Comparison of ENCODE assay signal across 22 cellular contexts in genomic region chr12:97946701-97947100, GRCh38.
DNase-seq lines count a peak whose midpoint lies in the region; FAIRE-seq and TF ChIP-seq lines count a peak whose summit lies in the region.
"Had no signal": no experiment of that assay in that cellular context is flagged by ENCODE, and none has a peak within 500 bp of the region (broad histone marks: within the 10 kb centered on the region; RNA-seq: fewer than 3 reads in every experiment).

No MANE protein-coding gene starts in this region.

- no peak for TF ChIP-seq CTCF in MM.1S (IDR thresholded peaks at IDR 0.05; ENCODE audit: low read length)
- no peak for TF ChIP-seq CTCF in OCI-LY7 (conservative IDR thresholded peaks at IDR 0.05; ENCODE audit: low read length)
- no peak for TF ChIP-seq CTCF in endodermal cell (conservative IDR thresholded peaks at IDR 0.05)
- no peak for TF ChIP-seq CTCF in chondrocyte (IDR thresholded peaks at IDR 0.05)
- TF ChIP-seq CTCF in right atrium auricular region (IDR thresholded peaks at IDR 0.05) = no peak

- POLR2A ChIA-PET in OCI-LY7 (lab: Charles Lee) = interaction anchor here (1.0 kb wide), 1 partner anchor 12 kb away, joined by 4 read pairs; no protein-coding TSS in a partner anchor

- H3K36me3 ChIP-seq in MM.1S (replicated peaks; ENCODE audit: insufficient read depth, low read length) (no peaks in the 10 kb centered on the region), OCI-LY7 (ENCODE audit: insufficient read depth, low read length) (no peaks in the 10 kb centered on the region), endodermal cell (ENCODE audit: control insufficient read depth, insufficient read depth, low read length) (no peaks in the 10 kb centered on the region), right atrium auricular region (no peaks in the 10 kb centered on the region)
- H3K36me3 ChIP-seq: BLaER1 treated with 17β-estradiol and CSF1 and Interleukin-3, amounts not matched to agents 10 nM and 100 nM had no signal

- no peaks in the 10 kb centered on the region for H3F3A ChIP-seq in MM.1S (ENCODE audit: insufficient read depth, low read length)

- CTCF ChIA-PET in OCI-LY7 (lab: Charles Lee; ENCODE audit: unreplicated experiment) = no interaction called here

- H3K27me3 ChIP-seq in MM.1S (replicated peaks; ENCODE audit: insufficient read depth, low read length) (no peaks in the 10 kb centered on the region), endodermal cell (ENCODE audit: control insufficient read depth, insufficient read depth, low read length, poor library complexity, severe bottlenecking) (no peaks in the 10 kb centered on the region), right atrium auricular region (no peaks in the 10 kb centered on the region)
- H3K27me3 ChIP-seq: BLaER1 treated with 17β-estradiol and CSF1 and Interleukin-3, amounts not matched to agents 10 nM and 100 nM had no signal

- FAIRE-seq in GM12891 (lab: Jason Lieb, UNC) = no peak
- FAIRE-seq: A549, D721Med, G401.6, GM19239 had no signal

- H4K20me1 ChIP-seq in MM.1S (ENCODE audit: insufficient read depth, low read length) (no peaks in the 10 kb centered on the region), OCI-LY7 (ENCODE audit: insufficient read depth, low read length) (no peaks in the 10 kb centered on the region)
- H4K20me1 ChIP-seq: BLaER1 treated with 17β-estradiol and CSF1 and Interleukin-3, amounts not matched to agents 10 nM and 100 nM had no signal

- TF ChIP-seq POLR2A in GM12891 (IDR thresholded peaks at IDR 0.05; ENCODE audit: low read depth, low read length) = no peak

- H3K27ac Mint-ChIP-seq in endodermal cell (no peak overlapping the region), chondrocyte (ENCODE audit: unreplicated experiment) (no peak overlapping the region)
- H3K27ac Mint-ChIP-seq: B cell; CD4-positive, alpha-beta T cell; CD8-positive, alpha-beta T cell had no signal

- peaks cover 13% of the 10 kb centered on the region for H3K36me3 Mint-ChIP-seq in endodermal cell (ENCODE audit: low read depth)
- no peaks in the 10 kb centered on the region for H3K36me3 Mint-ChIP-seq in chondrocyte (ENCODE audit: low read depth)
- H3K36me3 Mint-ChIP-seq: CD8-positive, alpha-beta T cell had no signal

- H3K9me3 ChIP-seq in MM.1S (replicated peaks; ENCODE audit: insufficient read depth, low read length) (no peaks in the 10 kb centered on the region), OCI-LY7 (ENCODE audit: low read length) (no peaks in the 10 kb centered on the region), endodermal cell (ENCODE audit: control insufficient read depth, low read length) (peaks cover 37% of the 10 kb centered on the region), right atrium auricular region (no peaks in the 10 kb centered on the region)

- WGBS in endodermal cell (ENCODE audit: insufficient coverage in 1 of 2, insufficient read length in 1 of 2), 2 experiments = 94% methylated on average over 1 of the region's 1 CpG; no CpG with 5 or more reads in 1 of the 2 experiments

- H2AFZ ChIP-seq in MM.1S (ENCODE audit: low read length) (no peak overlapping the region), OCI-LY7 (ENCODE audit: low read length) (no peak overlapping the region)

- H3K9me2 ChIP-seq in MM.1S (replicated peaks; ENCODE audit: insufficient read depth, low read length) (no peaks in the 10 kb centered on the region; the same call in 1 of the 2 replicates), OCI-LY7 (ENCODE audit: insufficient read depth, low read length) (no peaks in the 10 kb centered on the region)

- intact Hi-C loops in OCI-LY7 (cut with micrococcal nuclease; ENCODE audit: unreplicated experiment) = no loop called here

- H3K4me3 ChIP-seq in MM.1S (ENCODE audit: low read length) (no peak overlapping the region), OCI-LY7 (ENCODE audit: low read depth, low read length, poor library complexity, severe bottlenecking) (no peak overlapping the region), endodermal cell (ENCODE audit: low read length) (peak overlapping the region; percentile 64), right atrium auricular region (no peak overlapping the region)
- H3K4me3 ChIP-seq: A549; BLaER1 treated with 17β-estradiol and CSF1 and Interleukin-3, amounts not matched to agents 10 nM and 100 nM had no signal

- H3K4me3 Mint-ChIP-seq in endodermal cell = no peak overlapping the region
- no peak overlapping the region for H3K4me3 Mint-ChIP-seq in chondrocyte (ENCODE audit: unreplicated experiment)
- H3K4me3 Mint-ChIP-seq: B cell; CD4-positive, alpha-beta T cell; CD8-positive, alpha-beta T cell had no signal

- H3K4me2 ChIP-seq in MM.1S (ENCODE audit: low read depth, low read length) (no peak overlapping the region), OCI-LY7 (ENCODE audit: low read length) (no peak overlapping the region)
- H3K4me2 ChIP-seq: A549; BLaER1 treated with 17β-estradiol and CSF1 and Interleukin-3, amounts not matched to agents 10 nM and 100 nM had no signal

- H3K4me1 ChIP-seq in MM.1S (ENCODE audit: low read length) = 0 out of 2 replicates have a peak, but pooled peaks cover 9% of the 10 kb centered on the region
- H3K4me1 ChIP-seq in OCI-LY7 (ENCODE audit: insufficient read depth, low read length, poor library complexity, severe bottlenecking) = peaks cover 9% of the 10 kb centered on the region
- no peaks in the 10 kb centered on the region for H3K4me1 ChIP-seq in endodermal cell (ENCODE audit: control insufficient read depth, insufficient read depth, low read length)
- H3K4me1 ChIP-seq in right atrium auricular region = no peaks in the 10 kb centered on the region
- H3K4me1 ChIP-seq: A549; BLaER1 treated with 17β-estradiol and CSF1 and Interleukin-3, amounts not matched to agents 10 nM and 100 nM had no signal

- H3K27ac ChIP-seq in MM.1S (ENCODE audit: low read length) (no peak overlapping the region), OCI-LY7 (ENCODE audit: low read depth, low read length, poor library complexity, severe bottlenecking) (no peak overlapping the region), endodermal cell (ENCODE audit: low read depth, low read length) (no peak overlapping the region), right atrium auricular region (no peak overlapping the region)
- H3K27ac ChIP-seq: 22Rv1; A549; BLaER1 treated with 17β-estradiol and CSF1 and Interleukin-3, amounts not matched to agents 10 nM and 100 nM; C4-2B had no signal

- H3K9ac ChIP-seq in MM.1S (ENCODE audit: low read length) (no peak overlapping the region), endodermal cell (ENCODE audit: extremely low read depth, low read length, poor library complexity, severe bottlenecking) (no peak overlapping the region)
- H3K9ac ChIP-seq: BLaER1 treated with 17β-estradiol and CSF1 and Interleukin-3, amounts not matched to agents 10 nM and 100 nM had no signal

- no peaks in the 10 kb centered on the region for H3K79me2 ChIP-seq in MM.1S (ENCODE audit: low read length)
- H3K79me2 ChIP-seq in OCI-LY7 (ENCODE audit: insufficient read depth, low read depth, low read length) = no peaks in the 10 kb centered on the region

- H3K9me3 Mint-ChIP-seq in endodermal cell = peaks cover 42% of the 10 kb centered on the region
- H3K9me3 Mint-ChIP-seq in chondrocyte (ENCODE audit: low read depth) = peaks cover 19% of the 10 kb centered on the region

- BruUV-seq in OCI-LY7 (replicated peaks; lab: Mats Ljungman, UMichigan) = no TSS peak

- no peak for DNase-seq in GM12891 (ENCODE audit: insufficient read length, low spot score)
- DNase-seq in MM.1S = peak; percentile 29
- DNase-seq in OCI-LY7 (ENCODE audit: low spot score) = peak; percentile 23
- no peak for DNase-seq in endodermal cell
- no peak for DNase-seq in chondrocyte (ENCODE audit: low spot score)
- no peak for DNase-seq in right atrium auricular region (ENCODE audit: low spot score)
- DNase-seq in effector CD8-positive, alpha-beta T cell (lab: John Stamatoyannopoulos, UW) = no peak
- DNase-seq: AML-193; Caco-2; Calu3; CD4-positive, alpha-beta T cell; CD8-positive, alpha-beta T cell; DMS79 treated with DMSO at 0.1 percent for 48 hours; GF-D8 had no signal

- H3K27me3 Mint-ChIP-seq in endodermal cell (ENCODE audit: insufficient read depth) = no peaks in the 10 kb centered on the region
- H3K27me3 Mint-ChIP-seq in chondrocyte (ENCODE audit: low read depth) = no peaks in the 10 kb centered on the region
- H3K27me3 Mint-ChIP-seq: B cell; CD4-positive, alpha-beta T cell had no signal

- peaks cover 5% of the 10 kb centered on the region for H3K4me1 Mint-ChIP-seq in endodermal cell
- H3K4me1 Mint-ChIP-seq in chondrocyte (ENCODE audit: low read depth) = no peaks in the 10 kb centered on the region
- H3K4me1 Mint-ChIP-seq: B cell had no signal

TF ChIP-seq in GM12891, 5 proteins besides CTCF, POLR2A, EP300 and RAD21:
- TF ChIP-seq SPI1 (IDR thresholded peaks at IDR 0.05; ENCODE audit: low read depth, low read length) (0 out of 2 replicates have a peak, but pooled peaks have one; percentile 13), POU2F2 (IDR thresholded peaks at IDR 0.05; ENCODE audit: low read depth, low read length) (no peak)

Comparison
In these comparisons a context has a peak if more than half of its experiments do, and no peak if none do; other contexts are left out.
1. DNase-seq: peak in MM.1S (single experiment) and OCI-LY7 (single experiment); none in GM12891 (single experiment), endodermal cell (single experiment), chondrocyte (single experiment), right atrium auricular region (single experiment) and effector CD8-positive, alpha-beta T cell (single experiment).